In genomic region chr1:84103197-84103992, GRCh38 we compare ENCODE assay signal across 9 cellular contexts. TPM values are rescaled to one million over a fixed set of nuclear protein-coding genes. Genes with fewer than 3 reads are reported as not detected.
A peak's percentile ranks its signal among the peaks of the same experiment; 100 is the strongest.
DNase-seq lines count a peak whose midpoint lies in the region; ATAC-seq and TF ChIP-seq lines count a peak whose summit lies in the region.
"Had no signal": no experiment of that assay in that cellular context is flagged by ENCODE, and none has a peak within 500 bp of the region (broad histone marks: within the 10 kb centered on the region; RNA-seq: fewer than 3 reads in every experiment).

No MANE protein-coding gene starts in this region.

- H3K9me3 ChIP-seq in adrenal gland (replicated peaks in 1 of 3) = no peaks in the 10 kb centered on the region
- no peaks in the 10 kb centered on the region for H3K9me3 ChIP-seq in iPS-18a (ENCODE audit: control insufficient read depth, low read depth, low read length)

- H3K4me3 ChIP-seq in adrenal gland = no peak overlapping the region
- no peak overlapping the region for H3K4me3 ChIP-seq in iPS-18a (ENCODE audit: low read length)

- peak; percentile 29 for DNase-seq in activated CD4-positive, alpha-beta T cell treated with anti-CD3 and anti-CD28 coated beads for 36 hours
- DNase-seq in activated CD4-positive, alpha-beta T cell treated with anti-CD3 and anti-CD28 coated beads, Interleukin-2, amount 10 ng/mL, durations not matched to agents 7 days and 5 days = no peak
- DNase-seq in HFFc6 (peak; percentile 77), MV-4-11 (lab: John Stamatoyannopoulos, UW) (peak; percentile 56), adrenal gland (peak; percentile 53 to 84 (median 75))
- DNase-seq in stimulated activated naive B cell treated with anti-CD40 and anti-IgM and Interleukin-4, amounts not matched to agents 10 μg/mL and 1 μg/mL and 100 μg/mL, for 72 hours = no peak
- no peak for DNase-seq in activated CD4-positive, alpha-beta T cell treated with anti-CD3 and anti-CD28 coated beads for 4 hours

- H3K36me3 Mint-ChIP-seq in activated CD4-positive, alpha-beta T cell treated with anti-CD3 and anti-CD28 coated beads for 36 hours (ENCODE audit: low read depth) = no peaks in the 10 kb centered on the region
- H3K36me3 Mint-ChIP-seq in activated CD4-positive, alpha-beta T cell treated with anti-CD3 and anti-CD28 coated beads, Interleukin-2, amount 10 ng/mL, durations not matched to agents 7 days and 5 days (ENCODE audit: low read depth) = peaks cover 4% of the 10 kb centered on the region
- H3K36me3 Mint-ChIP-seq in HFFc6 (ENCODE audit: low read depth) = peaks cover 13% of the 10 kb centered on the region
- H3K36me3 Mint-ChIP-seq in stimulated activated naive B cell treated with anti-CD40 and anti-IgM and Interleukin-4, amounts not matched to agents 10 μg/mL and 1 μg/mL and 100 μg/mL, for 72 hours = peaks cover 2 to 8% of the 10 kb centered on the region in 2 donors

- H3K36me3 ChIP-seq in adrenal gland (replicated peaks in 1 of 2) (no peaks in the 10 kb centered on the region), iPS-18a (ENCODE audit: control insufficient read depth, low read depth, low read length) (no peaks in the 10 kb centered on the region)

- H3K9ac ChIP-seq in iPS-18a (ENCODE audit: low read length) = no peak overlapping the region

- H3K27me3 Mint-ChIP-seq in activated CD4-positive, alpha-beta T cell treated with anti-CD3 and anti-CD28 coated beads for 36 hours = no peaks in the 10 kb centered on the region
- no peaks in the 10 kb centered on the region for H3K27me3 Mint-ChIP-seq in activated CD4-positive, alpha-beta T cell treated with anti-CD3 and anti-CD28 coated beads, Interleukin-2, amount 10 ng/mL, durations not matched to agents 7 days and 5 days
- no peaks in the 10 kb centered on the region for H3K27me3 Mint-ChIP-seq in HFFc6 (ENCODE audit: insufficient read depth)
- no peaks in the 10 kb centered on the region for H3K27me3 Mint-ChIP-seq in stimulated activated naive B cell treated with anti-CD40 and anti-IgM and Interleukin-4, amounts not matched to agents 10 μg/mL and 1 μg/mL and 100 μg/mL, for 72 hours
- H3K27me3 Mint-ChIP-seq: central memory CD8-positive, alpha-beta T cell had no signal

- peak overlapping the region in 1 of 5 donors; percentile 20 for H3K27ac ChIP-seq in adrenal gland
- peak overlapping the region; percentile 59 for H3K27ac ChIP-seq in iPS-18a (ENCODE audit: low read length)

- no peak for TF ChIP-seq POLR2A in adrenal gland (IDR thresholded peaks at IDR 0.05)

- H3K4me1 ChIP-seq in adrenal gland (replicated peaks in 1 of 2) = no peaks in the 10 kb centered on the region
- peaks cover 25% of the 10 kb centered on the region for H3K4me1 ChIP-seq in iPS-18a (ENCODE audit: control insufficient read depth, low read depth, low read length)

- TF ChIP-seq CTCF in HFFc6 (IDR thresholded peaks at IDR 0.05) (no peak), adrenal gland (IDR thresholded peaks at IDR 0.05) (no peak)

- no peak overlapping the region for H3K4me3 Mint-ChIP-seq in activated CD4-positive, alpha-beta T cell treated with anti-CD3 and anti-CD28 coated beads for 36 hours
- H3K4me3 Mint-ChIP-seq in activated CD4-positive, alpha-beta T cell treated with anti-CD3 and anti-CD28 coated beads, Interleukin-2, amount 10 ng/mL, durations not matched to agents 7 days and 5 days = no peak overlapping the region
- H3K4me3 Mint-ChIP-seq in HFFc6 = no peak overlapping the region
- H3K4me3 Mint-ChIP-seq in stimulated activated naive B cell treated with anti-CD40 and anti-IgM and Interleukin-4, amounts not matched to agents 10 μg/mL and 1 μg/mL and 100 μg/mL, for 72 hours = no peak overlapping the region
- H3K4me3 Mint-ChIP-seq: central memory CD8-positive, alpha-beta T cell had no signal

- POLR2A ChIA-PET in activated CD4-positive, alpha-beta T cell treated with anti-CD3 and anti-CD28 coated beads for 36 hours (lab: Charles Lee) = no interaction called here
- POLR2A ChIA-PET in activated CD4-positive, alpha-beta T cell treated with anti-CD3 and anti-CD28 coated beads, Interleukin-2, amount 10 ng/mL, durations not matched to agents 7 days and 5 days (lab: Charles Lee) = no interaction called here

- CTCF ChIA-PET in activated CD4-positive, alpha-beta T cell treated with anti-CD3 and anti-CD28 coated beads for 36 hours (lab: Charles Lee) = interaction anchor here (0.9 kb wide), 1 partner anchor 14 kb away, joined by 5 read pairs; no protein-coding TSS in a partner anchor
- CTCF ChIA-PET in activated CD4-positive, alpha-beta T cell treated with anti-CD3 and anti-CD28 coated beads, Interleukin-2, amount 10 ng/mL, durations not matched to agents 7 days and 5 days (lab: Charles Lee) = no interaction called here

- H3K4me1 Mint-ChIP-seq in activated CD4-positive, alpha-beta T cell treated with anti-CD3 and anti-CD28 coated beads for 36 hours = peaks cover 4% of the 10 kb centered on the region
- H3K4me1 Mint-ChIP-seq in activated CD4-positive, alpha-beta T cell treated with anti-CD3 and anti-CD28 coated beads, Interleukin-2, amount 10 ng/mL, durations not matched to agents 7 days and 5 days = peaks cover 5% of the 10 kb centered on the region
- H3K4me1 Mint-ChIP-seq in HFFc6 (ENCODE audit: low read depth) = peaks cover 61% of the 10 kb centered on the region
- peaks cover 3 to 6% of the 10 kb centered on the region in 2 donors for H3K4me1 Mint-ChIP-seq in stimulated activated naive B cell treated with anti-CD40 and anti-IgM and Interleukin-4, amounts not matched to agents 10 μg/mL and 1 μg/mL and 100 μg/mL, for 72 hours
- H3K4me1 Mint-ChIP-seq: central memory CD8-positive, alpha-beta T cell had no signal

- WGBS in adrenal gland, 4 donors = 60 to 71% (median 68%) methylated on average over 3 of the region's 3 CpGs

- H3K9me3 Mint-ChIP-seq in activated CD4-positive, alpha-beta T cell treated with anti-CD3 and anti-CD28 coated beads for 36 hours (ENCODE audit: low read depth) = peaks cover 9% of the 10 kb centered on the region
- peaks cover 7% of the 10 kb centered on the region for H3K9me3 Mint-ChIP-seq in activated CD4-positive, alpha-beta T cell treated with anti-CD3 and anti-CD28 coated beads, Interleukin-2, amount 10 ng/mL, durations not matched to agents 7 days and 5 days
- H3K9me3 Mint-ChIP-seq in HFFc6 = peaks cover 6% of the 10 kb centered on the region
- peaks cover 3 to 4% of the 10 kb centered on the region in 2 donors for H3K9me3 Mint-ChIP-seq in stimulated activated naive B cell treated with anti-CD40 and anti-IgM and Interleukin-4, amounts not matched to agents 10 μg/mL and 1 μg/mL and 100 μg/mL, for 72 hours

- H3K27ac Mint-ChIP-seq in activated CD4-positive, alpha-beta T cell treated with anti-CD3 and anti-CD28 coated beads for 36 hours = no peak overlapping the region
- H3K27ac Mint-ChIP-seq in activated CD4-positive, alpha-beta T cell treated with anti-CD3 and anti-CD28 coated beads, Interleukin-2, amount 10 ng/mL, durations not matched to agents 7 days and 5 days = no peak overlapping the region
- peak overlapping the region; percentile 79 for H3K27ac Mint-ChIP-seq in HFFc6
- H3K27ac Mint-ChIP-seq in stimulated activated naive B cell treated with anti-CD40 and anti-IgM and Interleukin-4, amounts not matched to agents 10 μg/mL and 1 μg/mL and 100 μg/mL, for 72 hours = no peak overlapping the region

- H3K27me3 ChIP-seq in adrenal gland (no peaks in the 10 kb centered on the region), iPS-18a (ENCODE audit: control insufficient read depth, insufficient read depth, low read length) (no peaks in the 10 kb centered on the region)

- intact Hi-C loops in activated CD4-positive, alpha-beta T cell treated with anti-CD3 and anti-CD28 coated beads for 36 hours (cut with DNase I, micrococcal nuclease) = no loop called here
- intact Hi-C loops in adrenal gland (cut with DNase I) = no loop called here

- peak; percentile 94 for ATAC-seq in activated CD4-positive, alpha-beta T cell treated with anti-CD3 and anti-CD28 coated beads for 36 hours
- ATAC-seq in stimulated activated naive B cell treated with anti-CD40 and anti-IgM and Interleukin-4, amounts not matched to agents 10 μg/mL and 1 μg/mL and 100 μg/mL, for 72 hours (replicated peaks) = peak; percentile 41 to 58

RNA-seq across cellular contexts. Expression of gene PRKACB, which starts 40.7 kb away (rescaled TPM):
- 10 to 100 TPM; 22.2 to 25.5 TPM for total RNA-seq in activated CD4-positive, alpha-beta T cell treated with anti-CD3 and anti-CD28 coated beads for 36 hours
- total RNA-seq in activated CD4-positive, alpha-beta T cell treated with anti-CD3 and anti-CD28 coated beads, Interleukin-2, amount 10 ng/mL, durations not matched to agents 7 days and 5 days = 100 to 1,000 TPM; 108 to 119 TPM
- 10 to 100 TPM; 29.8 to 41.0 (median 36.7) TPM for total RNA-seq in HFFc6 (2021; fragmentation: NEBNext Ultra II Directional; extraction: Animal tissue kit (Norgen Biotek cat#: 25700))
- 10 to 100 TPM in 7 of 8 donors, 1 to 10 TPM in 1; 8.5 to 58.3 (median 31.2) TPM for total RNA-seq in adrenal gland
- 10 to 100 TPM in 2 of 3 donors, 1 to 10 TPM in 1; 7.7 to 79.8 (median 17.4) TPM for polyA plus RNA-seq in adrenal gland

Comparison
In these comparisons a context has a peak if more than half of its experiments do, and no peak if none do; other contexts are left out.
1. DNase-seq: peak in activated CD4-positive, alpha-beta T cell treated with anti-CD3 and anti-CD28 coated beads for 36 hours (single experiment), HFFc6 (single experiment), MV-4-11 (single experiment) and adrenal gland (7 of 7); none in activated CD4-positive, alpha-beta T cell treated with anti-CD3 and anti-CD28 coated beads, Interleukin-2, amount 10 ng/mL, durations not matched to agents 7 days and 5 days (single experiment), stimulated activated naive B cell treated with anti-CD40 and anti-IgM and Interleukin-4, amounts not matched to agents 10 μg/mL and 1 μg/mL and 100 μg/mL, for 72 hours (single experiment) and activated CD4-positive, alpha-beta T cell treated with anti-CD3 and anti-CD28 coated beads for 4 hours (0 of 2).